In the genomic region with DNA sequence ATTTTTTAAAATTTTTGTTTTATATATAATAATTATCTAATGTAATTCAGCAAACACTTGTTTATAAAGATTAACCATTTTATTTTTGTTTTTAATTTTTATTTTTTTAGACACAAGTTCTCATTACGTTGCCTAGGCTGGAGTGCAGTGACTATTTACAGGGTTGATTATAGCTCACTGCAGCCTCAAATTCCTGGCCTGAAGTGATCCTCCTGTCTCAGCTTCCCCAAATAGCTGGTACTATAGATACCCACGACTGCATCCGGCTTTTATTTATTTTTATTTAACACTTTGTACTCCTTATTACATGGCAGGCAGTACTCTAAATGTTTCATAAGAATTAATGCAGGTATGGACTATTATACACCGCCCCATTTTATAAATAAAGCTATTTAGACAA, we compare ENCODE assay signal across 25 cellular contexts.
"Had no signal": no experiment of that assay in that cellular context is flagged by ENCODE, and none has a peak within 500 bp of the region (broad histone marks: within the 10 kb centered on the region; RNA-seq: fewer than 3 reads in every experiment).

No MANE protein-coding gene starts in this region.

- H3K4me1 ChIP-seq: adrenal gland, body of pancreas, colonic mucosa had no signal

- DNase-seq: activated CD4-positive, alpha-beta memory T cell treated with anti-CD3 and anti-CD28 coated beads for 36 hours; activated CD4-positive, alpha-beta T cell treated with anti-CD3 and anti-CD28 coated beads for 36 hours; activated CD4-positive, alpha-beta T cell treated with anti-CD3 and anti-CD28 coated beads, Interleukin-2, amount 10 ng/mL, durations not matched to agents 24 days and 14 days; activated CD4-positive, CD25-positive, alpha-beta regulatory T cell; activated CD4-positive, CD25-positive, alpha-beta regulatory T cell treated with anti-CD3 and anti-CD28 coated beads, Interleukin-2, amount 50 U/mL, for 72 hours; activated CD8-positive, alpha-beta memory T cell treated with anti-CD3 and anti-CD28 coated beads, Interleukin-2, amount 10 ng/mL, durations not matched to agents 7 days and 5 days; activated CD8-positive, alpha-beta memory T cell treated with anti-CD3 and anti-CD28 coated beads, Interleukin-2, amount 50 U/mL, for 4 hours; activated CD8-positive, alpha-beta T cell treated with anti-CD3 and anti-CD28 coated beads, Interleukin-2, amount 10 ng/mL, durations not matched to agents 7 days and 5 days; activated effector memory CD4-positive, alpha-beta T cell treated with anti-CD3 and anti-CD28 coated beads, Interleukin-2, amount 50 U/mL, for 16 hours; activated naive CD4-positive, alpha-beta T cell treated with anti-CD3 and anti-CD28 coated beads for 36 hours; activated naive CD8-positive, alpha-beta T cell treated with anti-CD3 and anti-CD28 coated beads for 36 hours; activated naive CD8-positive, alpha-beta T cell treated with anti-CD3 and anti-CD28 coated beads, Interleukin-2, amount 50 U/mL, for 24 hours; activated T-cell treated with anti-CD3 and anti-CD28 coated beads, Interleukin-2, amount 50 U/mL, for 1 hour; activated T-cell treated with anti-CD3 and anti-CD28 coated beads, Interleukin-2, amount 50 U/mL, for 48 hours; adrenal gland; amygdala; aorta; body of pancreas; central memory CD4-positive, alpha-beta T cell; cerebellar nuclear complex; colonic mucosa; effector CD8-positive, alpha-beta T cell; foreskin fibroblast; T-helper 2 cell had no signal

- H3K9me3 ChIP-seq: adrenal gland, colonic mucosa had no signal

- H3K27me3 ChIP-seq: adrenal gland, body of pancreas, colonic mucosa had no signal

- H3K36me3 ChIP-seq: adrenal gland, colonic mucosa had no signal

- H3K4me3 ChIP-seq: adrenal gland, body of pancreas, colonic mucosa had no signal

- H3K27ac ChIP-seq: adrenal gland, body of pancreas, colonic mucosa had no signal

- ATAC-seq: activated CD4-positive, alpha-beta T cell treated with anti-CD3 and anti-CD28 coated beads for 36 hours; activated CD8-positive, alpha-beta memory T cell treated with anti-CD3 and anti-CD28 coated beads, Interleukin-2, amount 10 ng/mL, durations not matched to agents 7 days and 5 days; activated CD8-positive, alpha-beta T cell treated with anti-CD3 and anti-CD28 coated beads, Interleukin-2, amount 10 ng/mL, durations not matched to agents 7 days and 5 days; activated naive CD8-positive, alpha-beta T cell treated with anti-CD3 and anti-CD28 coated beads, Interleukin-2, amount 50 U/mL, for 24 hours; body of pancreas; esophagus mucosa had no signal
